ENCODE assay signal across 6 cellular contexts in genomic region chr4:127610488-127610887, GRCh38.
"Had no signal": no experiment of that assay in that cellular context is flagged by ENCODE, and none has a peak within 500 bp of the region (broad histone marks: within the 10 kb centered on the region; RNA-seq: fewer than 3 reads in every experiment).

No MANE protein-coding gene starts in this region.

- FAIRE-seq: GM12878, GM12891, GM12892, GM18507, GM19239 had no signal

- ATAC-seq: GM12878 had no signal

- H3K4me3 ChIP-seq: GM12878 had no signal

- DNase-seq: GDM1 had no signal
